Comparison of ENCODE assay signal across 8 cellular contexts in genomic region chr12:104288635-104289258, GRCh38. TPM values are rescaled to one million over a fixed set of nuclear protein-coding genes. Genes with fewer than 3 reads are reported as not detected.
DNase-seq lines count a peak whose midpoint lies in the region; ATAC-seq and TF ChIP-seq lines count a peak whose summit lies in the region.

No MANE protein-coding gene starts in this region.

- H3K27me3 Mint-ChIP-seq in chondrocyte (ENCODE audit: low read depth): no peaks in the 10 kb centered on the region

- H3K36me3 Mint-ChIP-seq in chondrocyte (ENCODE audit: low read depth): peaks cover 4% of the 10 kb centered on the region

- TF ChIP-seq CTCF in AG09309 (IDR thresholded peaks at IDR 0.05; ENCODE audit: control insufficient read depth, insufficient read depth, low read depth, low read length, missing control alignments) (no peak), chondrocyte (IDR thresholded peaks at IDR 0.05) (no peak)

- no peaks in the 10 kb centered on the region for H3K9me3 Mint-ChIP-seq in chondrocyte (ENCODE audit: low read depth)

- DNase-seq in AG09309 (ENCODE audit: low read depth) (peak; percentile 39), NCI-H446 treated with DMSO at 0.1 percent for 48 hours (lab: John Stamatoyannopoulos, UW) (peak; percentile 72), chondrocyte (ENCODE audit: low spot score) (no peak), kidney glomerular epithelial cell (lab: John Stamatoyannopoulos, UW) (peak; percentile 78)
- peak; percentile 78 for DNase-seq in activated CD4-positive, alpha-beta T cell treated with anti-CD3 and anti-CD28 coated beads for 1 hour
- DNase-seq in stimulated activated CD4-positive, alpha-beta T cell treated with anti-CD3 and anti-CD28 coated beads, Interleukin-1b, Interleukin-23, amount 100 ng/mL, for 24 hours (ENCODE audit: low read depth in 4 of 4, low spot score in 1 of 4): peak; percentile 56 to 80 (median 71)

- H3K4me3 ChIP-seq in AG09309 (ENCODE audit: control insufficient read depth, low read depth, low read length): peak overlapping the region; percentile 80

- peak overlapping the region; percentile 98 for H3K4me3 Mint-ChIP-seq in chondrocyte (ENCODE audit: unreplicated experiment)

- H3K4me1 Mint-ChIP-seq in chondrocyte (ENCODE audit: low read depth): peaks cover 35% of the 10 kb centered on the region

- H3K27ac Mint-ChIP-seq in chondrocyte (ENCODE audit: unreplicated experiment): peak overlapping the region; percentile 100

- ATAC-seq in GM19035 (IDR thresholded peaks at IDR 0.05; ENCODE audit: unreplicated experiment): peak; percentile 54
- peak; percentile 63 for ATAC-seq in HG03354 (IDR thresholded peaks at IDR 0.05; ENCODE audit: poor library complexity, severe bottlenecking, unreplicated experiment)

RNA-seq across cellular contexts. Expression of gene EID3, which starts 14.8 kb away (rescaled TPM):
- total RNA-seq in chondrocyte: 1.3 to 1.8 TPM (median 1.5 TPM) in 3 replicates
